In the genomic region with DNA sequence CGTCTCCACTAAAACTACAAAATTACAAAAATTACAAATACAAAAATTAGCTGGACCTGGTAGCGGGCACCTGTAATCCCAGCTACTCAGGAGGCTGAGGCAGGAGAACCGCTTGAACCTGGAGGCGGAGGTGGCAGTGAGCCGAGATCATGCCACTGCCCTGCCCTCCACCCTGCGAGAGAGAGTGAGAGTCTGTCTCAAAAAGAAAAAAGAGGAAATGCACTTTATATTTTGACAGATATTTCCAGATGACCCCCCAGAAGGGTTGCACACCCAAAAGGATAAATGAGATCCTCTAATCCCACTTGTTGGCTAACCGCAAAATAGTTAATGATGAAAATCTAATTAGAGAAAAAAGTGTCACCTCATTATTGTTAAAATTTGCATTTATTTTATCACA, we compare ENCODE assay signal across 29 cellular contexts. TPM values are rescaled to one million over a fixed set of nuclear protein-coding genes. Genes with fewer than 3 reads are reported as not detected.
DNase-seq lines count a peak whose midpoint lies in the region; ATAC-seq and TF ChIP-seq lines count a peak whose summit lies in the region.
"Had no signal": no experiment of that assay in that cellular context is flagged by ENCODE, and none has a peak within 500 bp of the region (broad histone marks: within the 10 kb centered on the region; RNA-seq: fewer than 3 reads in every experiment).

No MANE protein-coding gene starts in this region.

- POLR2A ChIA-PET in RWPE1 (lab: Yijun Ruan, JAX; ENCODE audit: low non-redundant PET): no interaction called here

- no peaks in the 10 kb centered on the region for H3K9me3 ChIP-seq in left ventricle myocardium inferior (replicated peaks)
- H3K9me3 ChIP-seq: ascending aorta, esophagus muscularis mucosa, SK-N-SH had no signal

- H3K9me3 Mint-ChIP-seq in naive B cell: no peaks in the 10 kb centered on the region
- H3K9me3 Mint-ChIP-seq in activated T-cell treated with anti-CD3 and anti-CD28 coated beads, Interleukin-2, amount 50 U/mL, for 4 hours: no peaks in the 10 kb centered on the region
- H3K9me3 Mint-ChIP-seq: activated naive CD8-positive, alpha-beta T cell treated with anti-CD3 and anti-CD28 coated beads for 36 hours; HFFc6; immature natural killer cell; T-helper 1 cell treated with Interleukin-12 subunit alpha and Interleukin-12 subunit beta and Interleukin-4 antibody, amounts not matched to agents 30 μg/mL and 1 μg/mL, for 36 hours had no signal

- DNase-seq in left ventricle myocardium inferior (no peak), Right ventricle myocardium superior (no peak), RWPE1 (ENCODE audit: low spot score) (no peak), naive B cell (no peak), ecto neural progenitor cell (ENCODE audit: low spot score) (no peak)
- no peak for DNase-seq in activated T-cell treated with anti-CD3 and anti-CD28 coated beads, Interleukin-2, amount 50 U/mL, for 4 hours
- DNase-seq: ACHN; activated effector memory CD4-positive, alpha-beta T cell treated with anti-CD3 and anti-CD28 coated beads, Interleukin-2, amount 50 U/mL, for 16 hours; activated naive CD8-positive, alpha-beta T cell treated with anti-CD3 and anti-CD28 coated beads for 36 hours; central memory CD4-positive, alpha-beta T cell; COR-L47; DMS79; GOT3; HFFc6; hypothalamus; immature natural killer cell; MM.1S; NCI-H1417 treated with DMSO at 0.1 percent for 48 hours; NCI-H2081 treated with DMSO at 0.1 percent for 48 hours; NCI-H345; retina; SK-N-SH; stimulated activated CD4-positive, alpha-beta T cell treated with anti-CD3 and anti-CD28 coated beads, Interleukin-2, amount 100 ng/mL, for 24 hours; trophoblast cell had no signal

- TF ChIP-seq CTCF in left ventricle myocardium inferior (IDR thresholded peaks at IDR 0.05; ENCODE audit: borderline replicate concordance): no peak
- no peak for TF ChIP-seq CTCF in RWPE1 (conservative IDR thresholded peaks at IDR 0.05; ENCODE audit: low read depth)

- CTCF ChIA-PET in RWPE1 (lab: Yijun Ruan, JAX): interaction anchor here (0.6 kb wide), 1 partner anchor 22 kb away, joined by 4 read pairs; no protein-coding TSS in a partner anchor

- peak overlapping the region in 4 of 6 donors; percentile 9 to 48 (median 36) for H3K27ac Mint-ChIP-seq in naive B cell
- H3K27ac Mint-ChIP-seq: activated naive CD8-positive, alpha-beta T cell treated with anti-CD3 and anti-CD28 coated beads for 36 hours; HFFc6 had no signal

- H3K4me3 ChIP-seq in left ventricle myocardium inferior: peak overlapping the region; percentile 78

- peaks cover 77% of the 10 kb centered on the region for H3K4me1 ChIP-seq in left ventricle myocardium inferior

- H3K4me3 Mint-ChIP-seq in naive B cell: peak overlapping the region in 3 of 8 donors; percentile 4 to 96 (median 96)
- H3K4me3 Mint-ChIP-seq in activated T-cell treated with anti-CD3 and anti-CD28 coated beads, Interleukin-2, amount 50 U/mL, for 4 hours: no peak overlapping the region

- no peaks in the 10 kb centered on the region for H3K27me3 ChIP-seq in left ventricle myocardium inferior (ENCODE audit: low read depth)
- H3K27me3 ChIP-seq: ascending aorta, esophagus muscularis mucosa had no signal

- peak overlapping the region; percentile 26 for H3K27ac ChIP-seq in left ventricle myocardium inferior (replicated peaks)
- H3K27ac ChIP-seq in RWPE1: peak overlapping the region; percentile 6; the same call in 1 of the 2 replicates

- peaks cover 50 to 74% (median 67%) of the 10 kb centered on the region in 3 donors for H3K4me1 Mint-ChIP-seq in naive B cell
- H3K4me1 Mint-ChIP-seq in activated T-cell treated with anti-CD3 and anti-CD28 coated beads, Interleukin-2, amount 50 U/mL, for 4 hours (ENCODE audit: low read depth): peaks cover 41% of the 10 kb centered on the region

- H3K27me3 Mint-ChIP-seq in naive B cell: no peaks in the 10 kb centered on the region
- no peaks in the 10 kb centered on the region for H3K27me3 Mint-ChIP-seq in activated T-cell treated with anti-CD3 and anti-CD28 coated beads, Interleukin-2, amount 50 U/mL, for 4 hours (ENCODE audit: low read depth)
- H3K27me3 Mint-ChIP-seq: activated naive CD8-positive, alpha-beta T cell treated with anti-CD3 and anti-CD28 coated beads for 36 hours had no signal

- intact Hi-C loops in left ventricle myocardium inferior (cut with micrococcal nuclease): no loop called here
- intact Hi-C loops in Right ventricle myocardium superior (cut with DNase I): no loop called here

- peaks cover 6% of the 10 kb centered on the region for H3K36me3 ChIP-seq in left ventricle myocardium inferior
- H3K36me3 ChIP-seq: ascending aorta had no signal

- no peaks in the 10 kb centered on the region for H3K36me3 Mint-ChIP-seq in naive B cell
- no peaks in the 10 kb centered on the region for H3K36me3 Mint-ChIP-seq in activated T-cell treated with anti-CD3 and anti-CD28 coated beads, Interleukin-2, amount 50 U/mL, for 4 hours (ENCODE audit: insufficient read depth)

- ATAC-seq in Right ventricle myocardium superior (ENCODE audit: poor library complexity) (no peak), naive B cell (ENCODE audit: low read depth in 2 of 2) (no peak), HG03342 (IDR thresholded peaks at IDR 0.05; ENCODE audit: unreplicated experiment) (no peak), GM21619 (IDR thresholded peaks at IDR 0.05; ENCODE audit: unreplicated experiment) (no peak)
- no peak for ATAC-seq in activated T-cell treated with anti-CD3 and anti-CD28 coated beads, Interleukin-2, amount 50 U/mL, for 4 hours

RNA-seq across cellular contexts. Expression of a gene that starts 2.2 kb away (rescaled TPM):
- total RNA-seq in left ventricle myocardium inferior: 234 TPM
- total RNA-seq in Right ventricle myocardium superior: 292 TPM
- polyA plus RNA-seq in naive B cell (ENCODE audit: low read depth in 6 of 6): 10 to 100 TPM; 24.0 to 42.3 (median 29.4) TPM
- 1 to 10 TPM; 4.7 to 7.8 (median 5.7) TPM for total RNA-seq in activated T-cell treated with anti-CD3 and anti-CD28 coated beads, Interleukin-2, amount 50 U/mL, for 4 hours

RNA-seq across cellular contexts. Expression of a gene that starts 48.6 kb away (rescaled TPM):
- total RNA-seq in left ventricle myocardium inferior (12.7 TPM), Right ventricle myocardium superior (13.7 TPM)
- 10 to 100 TPM; 23.8 to 61.3 (median 54.9) TPM for polyA plus RNA-seq in naive B cell (ENCODE audit: low read depth in 6 of 6)
- 10 to 100 TPM; 73.1 to 81.1 (median 73.5) TPM for total RNA-seq in activated T-cell treated with anti-CD3 and anti-CD28 coated beads, Interleukin-2, amount 50 U/mL, for 4 hours

Comparison
In these comparisons a context has a peak if more than half of its experiments do, and no peak if none do; other contexts are left out.
1. RNA of a gene that starts 2.2 kb away (total RNA-seq): 292 TPM in Right ventricle myocardium superior (single experiment) and 234 TPM in left ventricle myocardium inferior (single experiment); 4.7 to 7.8 TPM in activated T-cell treated with anti-CD3 and anti-CD28 coated beads, Interleukin-2, amount 50 U/mL, for 4 hours; every median in the first group is over 10 times any median in the second.